Comparison of ENCODE assay signal across 19 cellular contexts in genomic region chr1:30512253-30512921, GRCh38.
A peak's percentile ranks its signal among the peaks of the same experiment; 100 is the strongest.
DNase-seq lines count a peak whose midpoint lies in the region; ATAC-seq, FAIRE-seq and TF ChIP-seq lines count a peak whose summit lies in the region.
"Had no signal": no experiment of that assay in that cellular context is flagged by ENCODE, and none has a peak within 500 bp of the region (broad histone marks: within the 10 kb centered on the region; RNA-seq: fewer than 3 reads in every experiment).

No MANE protein-coding gene starts in this region.

- TF ChIP-seq POLR2A in H1 (IDR thresholded peaks at IDR 0.05; ENCODE audit: control extremely low read depth in 1 of 2, low read depth in 2 of 2, low read length in 2 of 2), result no peak
- TF ChIP-seq POLR2A in uterus (IDR thresholded peaks at IDR 0.05), result no peak

- H3K23me2 ChIP-seq in H1 (ENCODE audit: low read depth, low read length), result no peaks in the 10 kb centered on the region; the same call in 1 of the 2 replicates

- CTCF ChIA-PET in H1 (lab: Charles Lee; ENCODE audit: partially characterized antibody), result no interaction called here

- H2AFZ ChIP-seq in H1 (ENCODE audit: low read length) (peak overlapping the region; percentile 55; the same call in 1 of the 2 replicates), neuronal stem cell (ENCODE audit: low read length) (no peak overlapping the region)

- 0 out of 2 replicates have a peak, but pooled peaks cover 3% of the 10 kb centered on the region for H3K9me3 ChIP-seq in MG63
- no peaks in the 10 kb centered on the region for H3K9me3 ChIP-seq in H1 (ENCODE audit: insufficient read depth in 2 of 2, low read depth in 1 of 2, low read length in 1 of 2)
- H3K9me3 ChIP-seq in neuronal stem cell (replicated peaks in 1 of 2; ENCODE audit: control insufficient read depth in 2 of 2, insufficient read depth in 1 of 2, low read depth in 1 of 2, low read length in 2 of 2), result no peaks in the 10 kb centered on the region
- H3K9me3 ChIP-seq in uterus, result no peaks in the 10 kb centered on the region
- H3K9me3 ChIP-seq: right atrium auricular region had no signal

- H2AK5ac ChIP-seq in H1 (ENCODE audit: low read depth, low read length), result no peak overlapping the region
- peak overlapping the region; percentile 33 for H2AK5ac ChIP-seq in neuronal stem cell (ENCODE audit: low read depth, low read length)

- intact Hi-C loops in uterus (cut with DNase I; ENCODE audit: low total_unique reads), result no loop called here

- no peak overlapping the region for H4K5ac ChIP-seq in H1 (ENCODE audit: insufficient read length, low read depth, low read length)

- no peak overlapping the region; the same call in 1 of the 2 replicates for H2BK12ac ChIP-seq in H1 (ENCODE audit: low read depth, low read length)
- H2BK12ac ChIP-seq in neuronal stem cell (ENCODE audit: low read length), result no peak overlapping the region

- TF ChIP-seq CTCF in H1 (IDR thresholded peaks at IDR 0.05; ENCODE audit: control extremely low read depth in 1 of 3, insufficient read depth in 1 of 3, low read depth in 1 of 3, low read length in 3 of 3) (no peak), uterus (IDR thresholded peaks at IDR 0.05) (no peak)

- H2BK5ac ChIP-seq in H1 (ENCODE audit: low read depth, low read length) (no peak overlapping the region), neuronal stem cell (ENCODE audit: low read length) (no peak overlapping the region)

- no peak overlapping the region for H3K9ac ChIP-seq in H1 (replicated peaks in 1 of 4; ENCODE audit: extremely low read depth in 1 of 4, low read depth in 3 of 4, low read length in 3 of 4)
- no peak overlapping the region for H3K9ac ChIP-seq in neuronal stem cell (ENCODE audit: low read depth, low read length, poor library complexity)

- no peak overlapping the region for H3K23ac ChIP-seq in H1 (ENCODE audit: insufficient read length)
- H3K23ac ChIP-seq in neuronal stem cell (ENCODE audit: low read depth, low read length, poor library complexity), result peak overlapping the region; percentile 13

- H3K4me3 ChIP-seq in MG63 (no peak overlapping the region), H1 (ENCODE audit: extremely low read depth in 1 of 4, insufficient read depth in 2 of 4, low read depth in 3 of 4, low read length in 4 of 4) (no peak overlapping the region), neuronal stem cell (ENCODE audit: low read length in 2 of 2) (no peak overlapping the region), uterus (no peak overlapping the region)
- H3K4me3 ChIP-seq: right atrium auricular region, SK-N-MC had no signal

- H3K27ac ChIP-seq in H1 (ENCODE audit: low read depth, low read length) (no peak overlapping the region), neuronal stem cell (replicated peaks; ENCODE audit: low read length) (no peak overlapping the region), uterus (no peak overlapping the region)
- H3K27ac ChIP-seq: right atrium auricular region, SK-N-MC had no signal

- H3K18ac ChIP-seq in H1 (ENCODE audit: extremely low read depth, low read length) (0 out of 2 replicates have a peak overlapping the region, but pooled peaks have one; percentile 12), neuronal stem cell (ENCODE audit: low read length) (peak overlapping the region; percentile 42)

- H3K79me1 ChIP-seq in H1 (ENCODE audit: low read depth, low read length) (no peaks in the 10 kb centered on the region), neuronal stem cell (ENCODE audit: low read depth, low read length) (no peaks in the 10 kb centered on the region)

- H3K4ac ChIP-seq in H1 (replicated peaks; ENCODE audit: insufficient read length, low read depth, low read length), result no peak overlapping the region
- H3K4ac ChIP-seq in neuronal stem cell (ENCODE audit: low read length), result no peak overlapping the region

- H3K4me1 ChIP-seq in H1 (replicated peaks in 1 of 4; ENCODE audit: control insufficient read depth in 3 of 4, insufficient read depth in 4 of 4, low read length in 3 of 4), result peaks cover 3 to 13% (median 8%) of the 10 kb centered on the region in 4 experiments; a peak in 5 of 7 replicates
- H3K4me1 ChIP-seq in neuronal stem cell (ENCODE audit: control insufficient read depth in 2 of 2, insufficient read depth in 1 of 2, low read depth in 1 of 2, low read length in 2 of 2), result peaks cover 0 to 16% of the 10 kb centered on the region in 2 donors
- H3K4me1 ChIP-seq in uterus, result no peaks in the 10 kb centered on the region
- H3K4me1 ChIP-seq: right atrium auricular region had no signal

- H2BK15ac ChIP-seq in H1 (ENCODE audit: low read length) (no peak overlapping the region), neuronal stem cell (ENCODE audit: low read length) (peak overlapping the region; percentile 23)

- H3K56ac ChIP-seq in H1 (replicated peaks; ENCODE audit: insufficient read length, low read depth, low read length), result no peak overlapping the region

- DNase-seq in AG20443 (ENCODE audit: low spot score) (peak; percentile 79), MG63 (peak; percentile 92), H1 (ENCODE audit: low read depth in 1 of 2, low spot score in 2 of 2) (peak in 1 of 2 experiments; percentile 52), neuronal stem cell (ENCODE audit: low spot score) (no peak), KG1 (lab: John Stamatoyannopoulos, UW) (no peak), uterus (no peak), NCI-H1417 treated with DMSO at 0.1 percent for 48 hours (lab: John Stamatoyannopoulos, UW) (no peak)
- DNase-seq: activated gamma-delta T cell; amniotic stem cell; CD4-positive, alpha-beta T cell; DND-41; NCI-H1436 treated with DMSO at 0.1 percent for 48 hours; NCI-H774; stimulated activated CD4-positive, alpha-beta T cell treated with anti-CD3 and anti-CD28 coated beads, Interleukin-15, amount 100 ng/mL, for 24 hours; T1000 had no signal

- no peak for FAIRE-seq in H1 (lab: Jason Lieb, UNC)

- H3K4me2 ChIP-seq in H1 (ENCODE audit: insufficient read depth in 1 of 2, low read depth in 2 of 2, low read length in 2 of 2) (0 out of 4 replicates have a peak overlapping the region, but pooled peaks of 1 of the 2 experiments have one; percentile 19), neuronal stem cell (ENCODE audit: insufficient read depth, low read length, poor library complexity, severe bottlenecking) (no peak overlapping the region)

- H3K14ac ChIP-seq in H1 (ENCODE audit: insufficient read length), result no peak overlapping the region
- H3K14ac ChIP-seq in neuronal stem cell (ENCODE audit: low read length), result no peak overlapping the region

- no peaks in the 10 kb centered on the region for H4K20me1 ChIP-seq in H1 (replicated peaks in 1 of 2; ENCODE audit: control insufficient read depth in 1 of 2, insufficient read depth in 2 of 2, low read length in 2 of 2)

- H3K36me3 ChIP-seq in MG63, result no peaks in the 10 kb centered on the region
- no peaks in the 10 kb centered on the region for H3K36me3 ChIP-seq in H1 (ENCODE audit: control insufficient read depth in 2 of 4, insufficient read depth in 4 of 4, low read length in 3 of 4)
- no peaks in the 10 kb centered on the region for H3K36me3 ChIP-seq in neuronal stem cell (replicated peaks in 1 of 2; ENCODE audit: control insufficient read depth in 2 of 2, insufficient read depth in 2 of 2, low read length in 2 of 2)
- no peaks in the 10 kb centered on the region for H3K36me3 ChIP-seq in uterus
- H3K36me3 ChIP-seq: right atrium auricular region had no signal

- 0 out of 4 replicates have a peak, but pooled peaks of 1 of the 2 experiments have one; percentile 4 for TF ChIP-seq RAD21 in H1 (IDR thresholded peaks at IDR 0.05 in 1 of 2, conservative IDR thresholded peaks at IDR 0.05 in 1 of 2; ENCODE audit: low read depth in 2 of 2, low read length in 2 of 2)

- H4K91ac ChIP-seq in H1 (replicated peaks; ENCODE audit: insufficient read length, low read length), result no peak overlapping the region
- no peak overlapping the region for H4K91ac ChIP-seq in neuronal stem cell (ENCODE audit: low read depth, low read length, poor library complexity)

- POLR2A ChIA-PET in H1 (lab: Charles Lee; ENCODE audit: partially characterized antibody), result interaction anchor here (1.2 kb wide), 1 partner anchor 13 kb away, joined by 3 read pairs; no protein-coding TSS in a partner anchor

- no peak for ATAC-seq in HG02973 (IDR thresholded peaks at IDR 0.05; ENCODE audit: unreplicated experiment)
- ATAC-seq: stimulated activated effector memory CD8-positive, alpha-beta T cell treated with anti-CD3 and anti-CD28 coated beads, Interleukin-12 subunit alpha, Interleukin-12 subunit beta, amount 100 ng/mL, for 72 hours had no signal

- no peaks in the 10 kb centered on the region for H3K79me2 ChIP-seq in H1 (ENCODE audit: control insufficient read depth in 1 of 2, insufficient read depth in 2 of 2, low read length in 2 of 2)

- no peak overlapping the region for H4K8ac ChIP-seq in H1 (ENCODE audit: extremely low read depth, insufficient read depth, low read length)
- H4K8ac ChIP-seq in neuronal stem cell (ENCODE audit: low read depth, low read length), result no peak overlapping the region

- no peak overlapping the region for H2BK120ac ChIP-seq in H1 (replicated peaks; ENCODE audit: low read depth, low read length)
- H2BK120ac ChIP-seq in neuronal stem cell (ENCODE audit: low read depth, low read length), result no peak overlapping the region

- 70% methylated on average over 14 of the region's 14 CpGs; no CpG with 5 or more reads in 1 of the 2 experiments for WGBS in H1 (ENCODE audit: extremely low coverage in 1 of 2, insufficient coverage in 1 of 2, insufficient read length in 1 of 2, insufficient replicate concordance in 2 of 2, low coverage in 1 of 2, low lambda C conversion rate in 2 of 2, missing lambda C conversion rate in 1 of 2), 2 experiments
- WGBS in neuronal stem cell (ENCODE audit: extremely low coverage in 2 of 2, insufficient read length in 2 of 2, insufficient replicate concordance in 1 of 2), 2 donors, result no CpG with 5 or more reads among the region's 14 CpGs

- H3K27me3 ChIP-seq in MG63 (no peaks in the 10 kb centered on the region), H1 (replicated peaks in 1 of 4; ENCODE audit: control insufficient read depth in 3 of 4, extremely low read depth in 1 of 4, insufficient read depth in 3 of 4, low read length in 3 of 4) (no peaks in the 10 kb centered on the region), neuronal stem cell (ENCODE audit: control insufficient read depth in 3 of 3, insufficient read depth in 3 of 3, low read depth in 1 of 3, low read length in 3 of 3) (no peaks in the 10 kb centered on the region), uterus (no peaks in the 10 kb centered on the region)
- H3K27me3 ChIP-seq: right atrium auricular region had no signal

- TF ChIP-seq EP300 in H1 (IDR thresholded peaks at IDR 0.05; ENCODE audit: borderline replicate concordance in 1 of 2, low read depth in 2 of 2, low read length in 2 of 2), result no peak

- H2BK20ac ChIP-seq in H1 (ENCODE audit: low read length), result 0 out of 2 replicates have a peak overlapping the region, but pooled peaks have one; percentile 26

TF ChIP-seq in H1, 55 proteins besides CTCF, POLR2A, EP300 and RAD21 (continues in another document):
- no peak for TF ChIP-seq ASH2L (IDR thresholded peaks at IDR 0.05; ENCODE audit: low read length)
- no peak for TF ChIP-seq TAF7 (optimal IDR thresholded peaks at IDR 0.05; ENCODE audit: borderline replicate concordance, low read depth, low read length)

Comparison
In these comparisons a context has a peak if more than half of its experiments do, and no peak if none do; other contexts are left out.
1. DNase-seq: peak in AG20443 (single experiment) and MG63 (single experiment); none in neuronal stem cell (single experiment), KG1 (single experiment), uterus (0 of 2) and NCI-H1417 treated with DMSO at 0.1 percent for 48 hours (single experiment).